ENCODE assay signal across 1 cellular context in the genomic region with DNA sequence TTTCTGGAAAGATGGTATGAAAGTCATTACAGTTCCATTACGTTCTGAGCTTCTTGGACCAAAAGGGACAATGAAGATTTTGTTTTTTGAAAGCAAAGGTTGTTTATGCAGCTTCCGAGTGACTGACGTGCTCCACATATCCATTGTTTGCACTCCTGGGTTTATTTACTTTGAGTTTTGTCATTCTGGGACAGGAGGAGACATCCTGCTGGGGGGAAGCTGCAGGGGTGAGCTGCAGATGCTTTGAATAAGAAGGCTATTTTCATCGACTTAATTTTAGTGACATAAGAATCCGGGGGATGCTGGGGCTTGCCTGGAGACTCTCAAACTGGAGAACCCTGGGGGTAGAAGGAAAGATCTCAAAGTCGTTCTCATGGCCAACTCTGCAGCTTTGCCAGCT.
TF ChIP-seq lines count a peak whose summit lies in the region.

No MANE protein-coding gene starts in this region.

TF ChIP-seq in HepG2, 621 proteins besides CTCF, POLR2A, EP300 and RAD21 (continued from another document):
- TF ChIP-seq ZNF766 (CRISPR knock-in tag; IDR thresholded peaks at IDR 0.05; ENCODE audit: borderline replicate concordance) (no peak), SOX5 (CRISPR knock-in tag; IDR thresholded peaks at IDR 0.05; ENCODE audit: borderline replicate concordance) (peak; percentile 38; the same call in 1 of the 2 replicates)
TF ChIP-seq in HepG2: peak in this region for 2.
